8 cellular contexts compared by ENCODE assay signal in the genomic region with DNA sequence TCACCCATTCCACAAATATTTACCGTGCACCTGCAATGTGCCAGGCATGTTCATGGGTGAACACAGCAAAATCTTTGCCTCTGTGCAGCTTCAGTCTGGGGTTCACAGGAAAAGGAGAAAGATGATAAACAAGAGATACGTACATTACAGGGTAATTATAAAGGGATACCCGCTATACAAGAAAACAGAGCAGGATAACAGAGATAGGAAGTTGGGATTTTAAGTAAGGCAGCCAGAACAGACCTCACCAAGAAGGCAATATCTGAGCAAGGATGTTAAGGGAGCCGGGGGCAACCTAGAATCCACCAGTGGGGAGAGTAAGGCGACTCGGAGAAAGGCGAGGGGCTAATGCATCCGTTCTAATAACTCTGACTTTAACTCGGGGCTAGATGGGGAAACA. TPM values are rescaled to one million over a fixed set of nuclear protein-coding genes. Genes with fewer than 3 reads are reported as not detected.
A peak's percentile ranks its signal among the peaks of the same experiment; 100 is the strongest.
DNase-seq lines count a peak whose midpoint lies in the region; ATAC-seq and TF ChIP-seq lines count a peak whose summit lies in the region.

No MANE protein-coding gene starts in this region.

- H3K9me2 ChIP-seq in OCI-LY7 (ENCODE audit: insufficient read depth, low read length), result no peaks in the 10 kb centered on the region

- peak overlapping the region; percentile 71 for H3K4me2 ChIP-seq in OCI-LY7 (ENCODE audit: low read length)

- TF ChIP-seq CTCF in OCI-LY7 (conservative IDR thresholded peaks at IDR 0.05; ENCODE audit: low read length) (no peak), osteocyte (IDR thresholded peaks at IDR 0.05) (no peak)

- intact Hi-C loops in OCI-LY7 (cut with micrococcal nuclease; ENCODE audit: unreplicated experiment) (loop anchor here (5.0 to 10.0 kb wide), 2 partner anchors 60 to 527 kb away; no protein-coding TSS in a partner anchor), left colon (cut with DNase I, micrococcal nuclease) (no loop called here), posterior vena cava (cut with DNase I) (no loop called here)

- H3K4me1 Mint-ChIP-seq in stimulated activated naive CD8-positive, alpha-beta T cell treated with anti-CD3 and anti-CD28 coated beads, Interleukin-15, Interleukin-2, amounts not matched to agents 100 ng/mL and 50 ng/mL, for 24 hours (ENCODE audit: low read depth), result peaks cover 55% of the 10 kb centered on the region
- peaks cover 21 to 32% of the 10 kb centered on the region in 2 donors for H3K4me1 Mint-ChIP-seq in effector memory CD8-positive, alpha-beta T cell (ENCODE audit: low read depth in 2 of 2)
- H3K4me1 Mint-ChIP-seq in osteocyte (ENCODE audit: unreplicated experiment), result peaks cover 36% of the 10 kb centered on the region

- CTCF ChIA-PET in OCI-LY7 (lab: Charles Lee; ENCODE audit: unreplicated experiment), result interaction anchor here (1.2 to 1.5 kb wide), 2 partner anchors 20 to 22 kb away, joined by 3 read pairs; no protein-coding TSS in a partner anchor

- H3K27ac ChIP-seq in OCI-LY7 (ENCODE audit: low read depth, low read length, poor library complexity, severe bottlenecking), result peak overlapping the region; percentile 36

- H3K27me3 Mint-ChIP-seq in stimulated activated naive CD8-positive, alpha-beta T cell treated with anti-CD3 and anti-CD28 coated beads, Interleukin-15, Interleukin-2, amounts not matched to agents 100 ng/mL and 50 ng/mL, for 24 hours, result no peaks in the 10 kb centered on the region
- H3K27me3 Mint-ChIP-seq in effector memory CD8-positive, alpha-beta T cell, result no peaks in the 10 kb centered on the region
- no peaks in the 10 kb centered on the region for H3K27me3 Mint-ChIP-seq in osteocyte (ENCODE audit: unreplicated experiment)

- peaks cover 26% of the 10 kb centered on the region for H4K20me1 ChIP-seq in OCI-LY7 (ENCODE audit: insufficient read depth, low read length)

- peak overlapping the region; percentile 89 for H2AFZ ChIP-seq in OCI-LY7 (ENCODE audit: low read length)

- H3K4me3 Mint-ChIP-seq in stimulated activated naive CD8-positive, alpha-beta T cell treated with anti-CD3 and anti-CD28 coated beads, Interleukin-15, Interleukin-2, amounts not matched to agents 100 ng/mL and 50 ng/mL, for 24 hours, result peak overlapping the region; percentile 93
- peak overlapping the region; percentile 91 to 96 for H3K4me3 Mint-ChIP-seq in effector memory CD8-positive, alpha-beta T cell
- H3K4me3 Mint-ChIP-seq in osteocyte (ENCODE audit: unreplicated experiment), result peak overlapping the region; percentile 87

- peaks cover 48% of the 10 kb centered on the region for H3K79me2 ChIP-seq in OCI-LY7 (ENCODE audit: insufficient read depth, low read depth, low read length)

- H3K36me3 Mint-ChIP-seq in stimulated activated naive CD8-positive, alpha-beta T cell treated with anti-CD3 and anti-CD28 coated beads, Interleukin-15, Interleukin-2, amounts not matched to agents 100 ng/mL and 50 ng/mL, for 24 hours (ENCODE audit: low read depth), result peaks cover 25% of the 10 kb centered on the region
- H3K36me3 Mint-ChIP-seq in effector memory CD8-positive, alpha-beta T cell (ENCODE audit: insufficient read depth), result peaks cover 32% of the 10 kb centered on the region
- peaks cover 1% of the 10 kb centered on the region for H3K36me3 Mint-ChIP-seq in osteocyte (ENCODE audit: unreplicated experiment)

- H3K27ac Mint-ChIP-seq in stimulated activated naive CD8-positive, alpha-beta T cell treated with anti-CD3 and anti-CD28 coated beads, Interleukin-15, Interleukin-2, amounts not matched to agents 100 ng/mL and 50 ng/mL, for 24 hours, result peak overlapping the region; percentile 90
- H3K27ac Mint-ChIP-seq in effector memory CD8-positive, alpha-beta T cell, result peak overlapping the region; percentile 91 to 93
- peak overlapping the region; percentile 94 for H3K27ac Mint-ChIP-seq in osteocyte (ENCODE audit: unreplicated experiment)

- DNase-seq in stimulated activated naive CD8-positive, alpha-beta T cell treated with anti-CD3 and anti-CD28 coated beads, Interleukin-15, Interleukin-2, amounts not matched to agents 100 U/mL and 50 U/mL, for 24 hours, result no peak
- DNase-seq in OCI-LY7 (ENCODE audit: low spot score), result peak; percentile 37
- DNase-seq in effector memory CD8-positive, alpha-beta T cell, result no peak
- DNase-seq in osteocyte (ENCODE audit: extremely low spot score, unreplicated experiment), result no peak
- DNase-seq in left colon, result no peak
- no peak for DNase-seq in posterior vena cava (ENCODE audit: low spot score)

- no peaks in the 10 kb centered on the region for H3K9me3 Mint-ChIP-seq in stimulated activated naive CD8-positive, alpha-beta T cell treated with anti-CD3 and anti-CD28 coated beads, Interleukin-15, Interleukin-2, amounts not matched to agents 100 ng/mL and 50 ng/mL, for 24 hours
- no peaks in the 10 kb centered on the region for H3K9me3 Mint-ChIP-seq in effector memory CD8-positive, alpha-beta T cell
- H3K9me3 Mint-ChIP-seq in osteocyte (ENCODE audit: unreplicated experiment), result no peaks in the 10 kb centered on the region

- no peaks in the 10 kb centered on the region for H3K9me3 ChIP-seq in OCI-LY7 (ENCODE audit: low read length)

- POLR2A ChIA-PET in OCI-LY7 (lab: Charles Lee), result interaction anchor here (1.4 to 2.9 kb wide), 4 partner anchors 10 to 21 kb away, joined by 4 to 21 read pairs (median 10); no protein-coding TSS in a partner anchor

- no TSS peak for BruUV-seq in OCI-LY7 (replicated peaks; lab: Mats Ljungman, UMichigan)

- peaks cover 30% of the 10 kb centered on the region for H3K36me3 ChIP-seq in OCI-LY7 (ENCODE audit: insufficient read depth, low read length)

- peaks cover 28% of the 10 kb centered on the region for H3K4me1 ChIP-seq in OCI-LY7 (ENCODE audit: insufficient read depth, low read length, poor library complexity, severe bottlenecking)

- peak overlapping the region; percentile 94 for H3K4me3 ChIP-seq in OCI-LY7 (ENCODE audit: low read depth, low read length, poor library complexity, severe bottlenecking)

- ATAC-seq in stimulated activated naive CD8-positive, alpha-beta T cell treated with anti-CD3 and anti-CD28 coated beads, Interleukin-15, Interleukin-2, amounts not matched to agents 100 U/mL and 50 U/mL, for 24 hours, result no peak
- ATAC-seq in effector memory CD8-positive, alpha-beta T cell (replicated peaks), result no peak
- no peak for ATAC-seq in GM18873 (IDR thresholded peaks at IDR 0.05; ENCODE audit: low FRiP score, unreplicated experiment)
- no peak for ATAC-seq in left colon

RNA-seq across cellular contexts. Expression of a gene that starts 0.8 kb away (rescaled TPM):
- 61.0 and 67.3 TPM in 2 replicates for total RNA-seq in OCI-LY7 (2014; rRNA removed; shearing (Covaris generic))
- total RNA-seq in OCI-LY7 (2022) (120 and 141 TPM in 2 replicates), osteocyte (125 and 126 TPM in 2 replicates), left colon (10 to 100 TPM; 93.9 to 99.0 TPM), posterior vena cava (10 to 100 TPM; 79.8 to 89.2 TPM)
